In the genomic region with DNA sequence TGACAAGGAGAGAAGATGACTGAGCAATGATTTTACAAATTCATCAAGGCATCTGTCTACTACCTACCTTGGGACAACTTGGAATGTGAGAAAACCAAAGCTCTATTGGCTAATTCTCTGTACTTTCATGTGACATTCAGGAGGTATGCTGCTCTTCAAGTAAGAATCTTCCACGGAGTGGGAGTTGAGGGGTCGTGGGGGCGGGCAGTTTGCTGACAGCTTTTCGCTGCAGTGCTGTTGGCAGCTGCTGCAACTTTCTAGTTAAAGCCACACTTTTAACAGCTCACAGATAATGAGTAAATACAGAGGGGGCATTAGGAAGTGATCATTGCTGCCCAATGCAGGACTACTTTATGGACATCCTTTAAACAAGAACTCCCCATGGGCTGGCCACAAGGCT, we compare ENCODE assay signal across 33 cellular contexts. TPM values are rescaled to one million over a fixed set of nuclear protein-coding genes. Genes with fewer than 3 reads are reported as not detected.
"Had no signal": no experiment of that assay in that cellular context is flagged by ENCODE, and none has a peak within 500 bp of the region (broad histone marks: within the 10 kb centered on the region; RNA-seq: fewer than 3 reads in every experiment).

No MANE protein-coding gene starts in this region.

- H3K9me3 ChIP-seq: adrenal gland had no signal

- H2AFZ ChIP-seq: PC-9 had no signal

- FAIRE-seq: bronchial epithelial cell had no signal

- ATAC-seq: activated CD8-positive, alpha-beta T cell treated with anti-CD3 and anti-CD28 coated beads for 36 hours; activated naive CD4-positive, alpha-beta T cell treated with anti-CD3 and anti-CD28 coated beads, Interleukin-2, amount 50 U/mL, for 72 hours; activated T-cell treated with anti-CD3 and anti-CD28 coated beads, Interleukin-2, amount 50 U/mL, for 72 hours; activated T-helper 17 cell treated with anti-CD3 and anti-CD28 coated beads, Interleukin-2, amount 50 U/mL, for 72 hours had no signal

- DNase-seq: activated CD4-positive, alpha-beta T cell treated with anti-CD3 and anti-CD28 coated beads, Interleukin-2, amount 10 ng/mL, durations not matched to agents 24 days and 14 days; activated CD4-positive, alpha-beta T cell treated with anti-CD3 and anti-CD28 coated beads, Interleukin-2, amount 50 U/mL, for 4 hours; activated CD8-positive, alpha-beta T cell treated with anti-CD3 and anti-CD28 coated beads for 36 hours; activated gamma-delta T cell treated with Interleukin-2 at 50 U/mL for 16 hours; activated naive CD4-positive, alpha-beta T cell treated with anti-CD3 and anti-CD28 coated beads for 36 hours; activated T-cell treated with anti-CD3 and anti-CD28 coated beads, Interleukin-2, amount 50 U/mL, for 1 hour; activated T-cell treated with anti-CD3 and anti-CD28 coated beads, Interleukin-2, amount 50 U/mL, for 72 hours; adrenal gland; cerebellar nuclear complex; KG1; MM.1S; MV-4-11; NCI-H1092; NCI-H1436 treated with DMSO at 0.1 percent for 48 hours; NCI-H1694 treated with DMSO at 0.1 percent for 48 hours; NCI-H2029 treated with DMSO at 0.1 percent for 48 hours; NCI-H2107; NCI-H2171; NCI-H510A; NCI-H526; NCI-H748 treated with DMSO at 0.1 percent for 48 hours; NK-92 treated with Interleukin-12 subunit alpha and Interleukin-12 subunit beta, amount 100 ng/mL, for 24 hours; PC-9; Right ventricle myocardium superior; SW 1271; T-helper 1 cell; T-helper 2 cell; T-helper 9 cell; WERI-Rb-1 had no signal

- H3K36me3 ChIP-seq: adrenal gland, WERI-Rb-1 had no signal

- H3K27me3 ChIP-seq: adrenal gland had no signal

- H3K4me3 ChIP-seq: adrenal gland, PC-9 had no signal

- H3K4me2 ChIP-seq: PC-9 had no signal

- H3K27ac ChIP-seq: adrenal gland, PC-9, WERI-Rb-1 had no signal

- H3K4me1 ChIP-seq: adrenal gland had no signal

RNA-seq across cellular contexts. Expression of a gene that starts 22.3 kb away (rescaled TPM):
- total RNA-seq: OCI-LY7, Right ventricle myocardium superior had no signal
